ENCODE assay signal across 19 cellular contexts in genomic region chr3:13333236-13333897, GRCh38.
A peak's percentile ranks its signal among the peaks of the same experiment; 100 is the strongest.
DNase-seq lines count a peak whose midpoint lies in the region; ATAC-seq and TF ChIP-seq lines count a peak whose summit lies in the region.
"Had no signal": no experiment of that assay in that cellular context is flagged by ENCODE, and none has a peak within 500 bp of the region (broad histone marks: within the 10 kb centered on the region; RNA-seq: fewer than 3 reads in every experiment).

No MANE protein-coding gene starts in this region.

- H3K79me2 ChIP-seq in OCI-LY3 (ENCODE audit: low read length) = peaks cover 16% of the 10 kb centered on the region

- H2AFZ ChIP-seq in OCI-LY3 (ENCODE audit: low read depth, low read length) (no peak overlapping the region), neuronal stem cell (ENCODE audit: low read length) (no peak overlapping the region)

- no peak for DNase-seq in activated naive CD4-positive, alpha-beta T cell treated with anti-CD3 and anti-CD28 coated beads, Interleukin-2, amount 50 U/mL, for 72 hours (ENCODE audit: low spot score in 2 of 2)
- no peak for DNase-seq in activated naive CD4-positive, alpha-beta T cell (lab: John Stamatoyannopoulos, UW)
- no peak for DNase-seq in effector memory CD8-positive, alpha-beta T cell
- DNase-seq in dedifferentiated amniotic fluid mesenchymal stem cell (ENCODE audit: extremely low spot score) = no peak
- no peak for DNase-seq in neuronal stem cell (ENCODE audit: low spot score)
- DNase-seq: ACHN; activated CD4-positive, alpha-beta T cell treated with anti-CD3 and anti-CD28 coated beads for 1 hour; activated CD8-positive, alpha-beta memory T cell treated with anti-CD3 and anti-CD28 coated beads, Interleukin-2, amount 50 U/mL, for 4 hours; HFFc6; Kasumi-1; NCI-H1105; retina; SK-N-SH; T1000; transverse colon had no signal

- no peak overlapping the region for H2BK5ac ChIP-seq in neuronal stem cell (ENCODE audit: low read length)

- no peak overlapping the region for H2BK12ac ChIP-seq in neuronal stem cell (ENCODE audit: low read length)

- no peaks in the 10 kb centered on the region for H3K79me1 ChIP-seq in neuronal stem cell (ENCODE audit: low read depth, low read length)

- H3K4me1 Mint-ChIP-seq in effector memory CD8-positive, alpha-beta T cell (ENCODE audit: low read depth in 2 of 2) = peaks cover 16 to 25% of the 10 kb centered on the region in 2 donors
- H3K4me1 Mint-ChIP-seq: mesothelial cell of epicardium had no signal

- H3K27me3 Mint-ChIP-seq in effector memory CD8-positive, alpha-beta T cell = no peaks in the 10 kb centered on the region

- no peaks in the 10 kb centered on the region for H3K9me3 Mint-ChIP-seq in activated naive CD4-positive, alpha-beta T cell treated with anti-CD3 and anti-CD28 coated beads, Interleukin-2, amount 50 U/mL, for 72 hours
- H3K9me3 Mint-ChIP-seq in effector memory CD8-positive, alpha-beta T cell = no peaks in the 10 kb centered on the region
- H3K9me3 Mint-ChIP-seq: HFFc6, mesothelial cell of epicardium had no signal

- H3K14ac ChIP-seq in neuronal stem cell (ENCODE audit: low read length) = no peak overlapping the region

- H3K4me1 ChIP-seq in OCI-LY3 (ENCODE audit: low read length) (peaks cover 53% of the 10 kb centered on the region), thymus (ENCODE audit: control insufficient read depth, insufficient read depth, low read length) (peaks cover 30% of the 10 kb centered on the region), neuronal stem cell (ENCODE audit: control insufficient read depth in 2 of 2, insufficient read depth in 1 of 2, low read depth in 1 of 2, low read length in 2 of 2) (no peaks in the 10 kb centered on the region)
- H3K4me1 ChIP-seq: transverse colon had no signal

- no peak overlapping the region for H4K91ac ChIP-seq in neuronal stem cell (ENCODE audit: low read depth, low read length, poor library complexity)

- no peak overlapping the region for H3K18ac ChIP-seq in neuronal stem cell (ENCODE audit: low read length)

- H3K4ac ChIP-seq in neuronal stem cell (ENCODE audit: low read length) = no peak overlapping the region

- peak overlapping the region; percentile 56 for H3K4me2 ChIP-seq in OCI-LY3 (ENCODE audit: low read length)
- H3K4me2 ChIP-seq in neuronal stem cell (ENCODE audit: insufficient read depth, low read length, poor library complexity, severe bottlenecking) = no peak overlapping the region
- H3K4me2 ChIP-seq: SK-N-SH had no signal

- peaks cover 85% of the 10 kb centered on the region for H3K36me3 ChIP-seq in OCI-LY3 (replicated peaks; ENCODE audit: low read depth, low read length)
- peaks cover 81% of the 10 kb centered on the region for H3K36me3 ChIP-seq in thymus (ENCODE audit: control insufficient read depth, insufficient read depth)
- H3K36me3 ChIP-seq in neuronal stem cell (replicated peaks in 1 of 2; ENCODE audit: control insufficient read depth in 2 of 2, insufficient read depth in 2 of 2, low read length in 2 of 2) = peaks cover 47 to 100% of the 10 kb centered on the region in 2 donors
- H3K36me3 ChIP-seq: transverse colon had no signal

- WGBS in thymus = 95% methylated on average over 14 of the region's 14 CpGs
- WGBS in neuronal stem cell (ENCODE audit: extremely low coverage in 2 of 2, insufficient read length in 2 of 2, insufficient replicate concordance in 1 of 2), 2 donors = no CpG with 5 or more reads among the region's 14 CpGs

- no peak for TF ChIP-seq CTCF in OCI-LY3 (IDR thresholded peaks at IDR 0.05; ENCODE audit: low read depth, low read length)

- H3K9me3 ChIP-seq in OCI-LY3 (ENCODE audit: insufficient read depth, low read length) = no peaks in the 10 kb centered on the region
- no peaks in the 10 kb centered on the region for H3K9me3 ChIP-seq in thymus (ENCODE audit: control insufficient read depth)
- no peaks in the 10 kb centered on the region for H3K9me3 ChIP-seq in neuronal stem cell (replicated peaks in 1 of 2; ENCODE audit: control insufficient read depth in 2 of 2, insufficient read depth in 1 of 2, low read depth in 1 of 2, low read length in 2 of 2)
- H3K9me3 ChIP-seq: SK-N-SH, transverse colon had no signal

- H4K8ac ChIP-seq in neuronal stem cell (ENCODE audit: low read depth, low read length) = no peak overlapping the region

- H3K9ac ChIP-seq in OCI-LY3 (ENCODE audit: low read length) = peak overlapping the region; percentile 39; the same call in 1 of the 2 replicates
- no peak overlapping the region for H3K9ac ChIP-seq in neuronal stem cell (ENCODE audit: low read depth, low read length, poor library complexity)
- H3K9ac ChIP-seq: SK-N-SH had no signal

- H3K36me3 Mint-ChIP-seq in activated naive CD4-positive, alpha-beta T cell treated with anti-CD3 and anti-CD28 coated beads, Interleukin-2, amount 50 U/mL, for 72 hours = peaks cover 12 to 14% of the 10 kb centered on the region in 2 donors
- H3K36me3 Mint-ChIP-seq in effector memory CD8-positive, alpha-beta T cell (ENCODE audit: insufficient read depth) = peaks cover 72% of the 10 kb centered on the region
- H3K36me3 Mint-ChIP-seq: mesothelial cell of epicardium had no signal

- no peak overlapping the region for H3K4me3 ChIP-seq in OCI-LY3 (ENCODE audit: low read length)
- H3K4me3 ChIP-seq in thymus (ENCODE audit: low read length) = no peak overlapping the region
- H3K4me3 ChIP-seq in neuronal stem cell (ENCODE audit: low read length in 2 of 2) = no peak overlapping the region
- H3K4me3 ChIP-seq: transverse colon had no signal

- H4K20me1 ChIP-seq in OCI-LY3 (ENCODE audit: insufficient read depth, low read length) = no peaks in the 10 kb centered on the region

- no peak overlapping the region for H2BK15ac ChIP-seq in neuronal stem cell (ENCODE audit: low read length)

- peak overlapping the region; percentile 63 to 92 for H3K27ac Mint-ChIP-seq in activated naive CD4-positive, alpha-beta T cell treated with anti-CD3 and anti-CD28 coated beads, Interleukin-2, amount 50 U/mL, for 72 hours
- H3K27ac Mint-ChIP-seq in effector memory CD8-positive, alpha-beta T cell = peak overlapping the region; percentile 56 to 67
- H3K27ac Mint-ChIP-seq: HFFc6, mesothelial cell of epicardium had no signal

- H2BK120ac ChIP-seq in neuronal stem cell (ENCODE audit: low read depth, low read length) = no peak overlapping the region

- peak overlapping the region; percentile 94 for H3K27ac ChIP-seq in OCI-LY3 (ENCODE audit: low read length)
- peak overlapping the region; percentile 83 for H3K27ac ChIP-seq in thymus (ENCODE audit: low read depth)
- no peak overlapping the region for H3K27ac ChIP-seq in neuronal stem cell (replicated peaks; ENCODE audit: low read length)

- no peak overlapping the region for H3K23ac ChIP-seq in neuronal stem cell (ENCODE audit: low read depth, low read length, poor library complexity)

- no peak overlapping the region for H3K4me3 Mint-ChIP-seq in effector memory CD8-positive, alpha-beta T cell
- H3K4me3 Mint-ChIP-seq: HFFc6, mesothelial cell of epicardium had no signal

- no peak overlapping the region for H2AK5ac ChIP-seq in neuronal stem cell (ENCODE audit: low read depth, low read length)

- H3K27me3 ChIP-seq in OCI-LY3 (ENCODE audit: low read depth, low read length) (no peaks in the 10 kb centered on the region), thymus (ENCODE audit: control insufficient read depth, insufficient read depth) (no peaks in the 10 kb centered on the region), neuronal stem cell (ENCODE audit: control insufficient read depth in 3 of 3, insufficient read depth in 3 of 3, low read depth in 1 of 3, low read length in 3 of 3) (no peaks in the 10 kb centered on the region)
- H3K27me3 ChIP-seq: transverse colon had no signal

- no peak for ATAC-seq in activated naive CD4-positive, alpha-beta T cell treated with anti-CD3 and anti-CD28 coated beads, Interleukin-2, amount 50 U/mL, for 72 hours
- ATAC-seq in effector memory CD8-positive, alpha-beta T cell (replicated peaks) = no peak
- no peak for ATAC-seq in HG02678 (IDR thresholded peaks at IDR 0.05; ENCODE audit: unreplicated experiment)
